8 cellular contexts compared by ENCODE assay signal in genomic region chr17:59521465-59522126, GRCh38. TPM values are rescaled to one million over a fixed set of nuclear protein-coding genes. Genes with fewer than 3 reads are reported as not detected.
A peak's percentile ranks its signal among the peaks of the same experiment; 100 is the strongest.
DNase-seq lines count a peak whose midpoint lies in the region; ATAC-seq and TF ChIP-seq lines count a peak whose summit lies in the region.

No MANE protein-coding gene starts in this region.

- no peak overlapping the region for H3K9ac ChIP-seq in SK-N-SH

- no peaks in the 10 kb centered on the region for H3K79me2 ChIP-seq in SK-N-SH (ENCODE audit: insufficient read depth)

- in situ Hi-C loops in KBM-7 (cut with MboI; ENCODE audit: low pct_unique_long_range_greater_than_20kb, low sequenced_read_pairs) = no loop called here

- WGBS in SK-N-SH (ENCODE audit: low lambda C conversion rate) = 44% methylated on average over 12 of the region's 12 CpGs
- 50 to 55% (median 52%) methylated on average over 12 of the region's 12 CpGs for WGBS in psoas muscle, 3 donors

- H3K27ac Mint-ChIP-seq in activated naive CD4-positive, alpha-beta T cell treated with anti-CD3 and anti-CD28 coated beads for 36 hours = no peak overlapping the region
- H3K27ac Mint-ChIP-seq in glutamatergic neuron (ENCODE audit: unreplicated experiment) = no peak overlapping the region

- no peak overlapping the region for H3K4me3 Mint-ChIP-seq in activated naive CD4-positive, alpha-beta T cell treated with anti-CD3 and anti-CD28 coated beads for 36 hours
- H3K4me3 Mint-ChIP-seq in glutamatergic neuron (ENCODE audit: unreplicated experiment) = no peak overlapping the region

- H3K9me2 ChIP-seq in SK-N-SH = no peaks in the 10 kb centered on the region

- H3K4me3 ChIP-seq in SK-N-SH (ENCODE audit: low read depth in 2 of 2, low read length in 1 of 2) (0 out of 4 replicates have a peak overlapping the region, but pooled peaks of 1 of the 2 experiments have one; percentile 7), psoas muscle (no peak overlapping the region), vagina (no peak overlapping the region)

- H3K36me3 Mint-ChIP-seq in activated naive CD4-positive, alpha-beta T cell treated with anti-CD3 and anti-CD28 coated beads for 36 hours (ENCODE audit: low read depth) = no peaks in the 10 kb centered on the region
- no peaks in the 10 kb centered on the region for H3K36me3 Mint-ChIP-seq in glutamatergic neuron (ENCODE audit: unreplicated experiment)

- peak; percentile 82 for DNase-seq in DMS 273 (lab: John Stamatoyannopoulos, UW; ENCODE audit: unreplicated experiment)
- DNase-seq in KBM-7 = peak; percentile 84
- DNase-seq in SK-N-SH = peak; percentile 92
- peak; percentile 80 for DNase-seq in activated naive CD4-positive, alpha-beta T cell treated with anti-CD3 and anti-CD28 coated beads for 36 hours
- DNase-seq in glutamatergic neuron = peak; percentile 75
- peak; percentile 26 to 59 for DNase-seq in psoas muscle
- no peak for DNase-seq in vagina (ENCODE audit: extremely low spot score in 2 of 2)
- DNase-seq in OCI-M2 (lab: John Stamatoyannopoulos, UW; ENCODE audit: unreplicated experiment) = no peak

- intact Hi-C loops in activated naive CD4-positive, alpha-beta T cell treated with anti-CD3 and anti-CD28 coated beads for 36 hours (cut with micrococcal nuclease) = loop anchor here (1.0 to 5.0 kb wide), 7 partner anchors 39 to 393 kb away; partner anchors contain the start of genes CLTC, PTRH2 and VMP1
- intact Hi-C loops in psoas muscle (cut with DNase I) (no loop called here), vagina (cut with DNase I) (no loop called here)

- no peaks in the 10 kb centered on the region for H4K20me1 ChIP-seq in SK-N-SH (ENCODE audit: insufficient read depth)

- peak overlapping the region; percentile 93 for H2AFZ ChIP-seq in SK-N-SH (ENCODE audit: low read depth)

- TF ChIP-seq EP300 in SK-N-SH (IDR thresholded peaks at IDR 0.05; ENCODE audit: borderline replicate concordance in 1 of 2, low read depth in 1 of 2, low read length in 1 of 2) = peak in 1 of 2 experiments; percentile 49; a peak in 1 of 4 replicates

- TF ChIP-seq RAD21 in SK-N-SH (IDR thresholded peaks at IDR 0.05; ENCODE audit: low read length) = peak; percentile 98

- H3K27me3 ChIP-seq in SK-N-SH (ENCODE audit: insufficient read depth) = no peaks in the 10 kb centered on the region
- no peaks in the 10 kb centered on the region for H3K27me3 ChIP-seq in psoas muscle (ENCODE audit: insufficient read depth in 3 of 3, low read length in 2 of 3)
- no peaks in the 10 kb centered on the region for H3K27me3 ChIP-seq in vagina

- H3K9me3 Mint-ChIP-seq in activated naive CD4-positive, alpha-beta T cell treated with anti-CD3 and anti-CD28 coated beads for 36 hours = no peaks in the 10 kb centered on the region
- no peaks in the 10 kb centered on the region for H3K9me3 Mint-ChIP-seq in glutamatergic neuron (ENCODE audit: unreplicated experiment)

- peak overlapping the region; percentile 60 for H3K4me2 ChIP-seq in SK-N-SH

- peak; percentile 55 to 86 (median 76) for ATAC-seq in psoas muscle

- H3K4me1 ChIP-seq in SK-N-SH (ENCODE audit: control insufficient read depth in 1 of 2, insufficient read depth in 2 of 2, low read depth in 1 of 2, low read length in 1 of 2) (peaks cover 0 to 3% of the 10 kb centered on the region in 2 experiments; a peak in 2 of 4 replicates), psoas muscle (peaks cover 6% of the 10 kb centered on the region), vagina (peaks cover 6% of the 10 kb centered on the region)

- H3K27ac ChIP-seq in SK-N-SH (ENCODE audit: low read depth in 2 of 2, low read length in 1 of 2) (peak overlapping the region in 1 of 2 experiments; percentile 70; a peak in 2 of 4 replicates), psoas muscle (no peak overlapping the region), vagina (no peak overlapping the region)

- TF ChIP-seq CTCF in SK-N-SH (IDR thresholded peaks at IDR 0.05) = peak; percentile 98
- TF ChIP-seq CTCF in glutamatergic neuron (IDR thresholded peaks at IDR 0.05; ENCODE audit: partially characterized antibody, unreplicated experiment) = peak; percentile 93
- TF ChIP-seq CTCF in psoas muscle (IDR thresholded peaks at IDR 0.05) = peak; percentile 84
- peak in 2 of 3 experiments; percentile 49 to 71 for TF ChIP-seq CTCF in vagina (IDR thresholded peaks at IDR 0.05)

- no peak for TF ChIP-seq POLR2A in vagina (IDR thresholded peaks at IDR 0.05)

- POLR2A ChIA-PET in SK-N-SH (lab: Yijun Ruan, JAX) = interaction anchor here (0.8 to 1.1 kb wide), 2 partner anchors 10 to 44 kb away, joined by 3 read pairs; partner anchors contain the start of gene DHX40

- CTCF ChIA-PET in SK-N-SH (lab: Yijun Ruan, JAX) = interaction anchor here (0.6 to 5.5 kb wide), 44 partner anchors 9 to 299 kb away, joined by 3 to 105 read pairs (median 5); partner anchors contain the start of genes DHX40 and VMP1
- CTCF ChIA-PET in activated naive CD4-positive, alpha-beta T cell treated with anti-CD3 and anti-CD28 coated beads for 36 hours (lab: Charles Lee) = interaction anchor here (0.5 to 2.3 kb wide), 11 partner anchors 11 to 516 kb away, joined by 3 to 8 read pairs (median 4); no protein-coding TSS in a partner anchor

- H3K9me3 ChIP-seq in SK-N-SH (no peaks in the 10 kb centered on the region), psoas muscle (no peaks in the 10 kb centered on the region), vagina (no peaks in the 10 kb centered on the region)

- H3K27me3 Mint-ChIP-seq in activated naive CD4-positive, alpha-beta T cell treated with anti-CD3 and anti-CD28 coated beads for 36 hours (ENCODE audit: low read depth) = peaks cover 2% of the 10 kb centered on the region
- H3K27me3 Mint-ChIP-seq in glutamatergic neuron (ENCODE audit: unreplicated experiment) = no peaks in the 10 kb centered on the region

- no peaks in the 10 kb centered on the region for H3F3A ChIP-seq in SK-N-SH (replicated peaks; ENCODE audit: insufficient read depth)

- no peaks in the 10 kb centered on the region for H3K36me3 ChIP-seq in SK-N-SH (replicated peaks in 1 of 2; ENCODE audit: control insufficient read depth in 1 of 2, insufficient read depth in 2 of 2, low read length in 1 of 2)
- H3K36me3 ChIP-seq in psoas muscle (ENCODE audit: insufficient read depth in 1 of 2, low read depth in 1 of 2) = no peaks in the 10 kb centered on the region
- no peaks in the 10 kb centered on the region for H3K36me3 ChIP-seq in vagina

- peaks cover 4% of the 10 kb centered on the region for H3K4me1 Mint-ChIP-seq in activated naive CD4-positive, alpha-beta T cell treated with anti-CD3 and anti-CD28 coated beads for 36 hours (ENCODE audit: low read depth)
- no peaks in the 10 kb centered on the region for H3K4me1 Mint-ChIP-seq in glutamatergic neuron (ENCODE audit: low read depth, unreplicated experiment)

TF ChIP-seq in SK-N-SH, 30 proteins besides CTCF, POLR2A, EP300 and RAD21:
- TF ChIP-seq FOSL2 (IDR thresholded peaks at IDR 0.05; ENCODE audit: borderline replicate concordance, low read depth) (no peak), MXI1 (IDR thresholded peaks at IDR 0.05; ENCODE audit: low read depth, low read length) (peak; percentile 63), SMC3 (IDR thresholded peaks at IDR 0.05; ENCODE audit: low read depth, low read length) (peak; percentile 96), CHD2 (IDR thresholded peaks at IDR 0.05; ENCODE audit: low read length, partially characterized antibody) (peak; percentile 72), FOXJ3 (CRISPR knock-in tag; IDR thresholded peaks at IDR 0.05) (peak; percentile 79), ELF1 (IDR thresholded peaks at IDR 0.05) (no peak), TAF1 (IDR thresholded peaks at IDR 0.05; ENCODE audit: borderline replicate concordance, low read depth, low read length) (no peak)

RNA-seq across cellular contexts. Expression of gene DHX40, which starts 43.8 kb away (rescaled TPM):
- 33.8 and 45.5 TPM in 2 replicates for polyA plus RNA-seq in SK-N-SH (2012; rRNA removed)
- 56.4 and 58.0 TPM in 2 replicates for polyA plus RNA-seq in SK-N-SH (2012; cell fraction: cytosol; rRNA removed)
- polyA plus RNA-seq in SK-N-SH (2012; cell fraction: nucleus; rRNA removed) = 14.6 and 42.4 TPM in 2 replicates
- 10 to 100 TPM; 14.2 to 15.3 TPM for total RNA-seq in activated naive CD4-positive, alpha-beta T cell treated with anti-CD3 and anti-CD28 coated beads for 36 hours
- total RNA-seq in glutamatergic neuron (ENCODE audit: unreplicated experiment) = 33.7 TPM
- 10 to 100 TPM; 17.2 to 21.8 (median 20.1) TPM for total RNA-seq in psoas muscle
- polyA plus RNA-seq in psoas muscle = 10 to 100 TPM in 2 of 3 donors, 1 to 10 TPM in 1; 8.5 to 17.2 (median 10.4) TPM
- total RNA-seq in vagina = 31.4 TPM

Comparison
In these comparisons a context has a peak if more than half of its experiments do, and no peak if none do; other contexts are left out.
1. DNase-seq: peak in DMS 273 (single experiment), KBM-7 (single experiment), SK-N-SH (single experiment), activated naive CD4-positive, alpha-beta T cell treated with anti-CD3 and anti-CD28 coated beads for 36 hours (single experiment), glutamatergic neuron (single experiment) and psoas muscle (2 of 2); none in vagina (0 of 2) and OCI-M2 (single experiment).
2. Peak in every context shown above with its lines, with median percentiles within 50 percentile points of each other: CTCF ChIP-seq.